Comparison of ENCODE assay signal across 8 cellular contexts in the genomic region with DNA sequence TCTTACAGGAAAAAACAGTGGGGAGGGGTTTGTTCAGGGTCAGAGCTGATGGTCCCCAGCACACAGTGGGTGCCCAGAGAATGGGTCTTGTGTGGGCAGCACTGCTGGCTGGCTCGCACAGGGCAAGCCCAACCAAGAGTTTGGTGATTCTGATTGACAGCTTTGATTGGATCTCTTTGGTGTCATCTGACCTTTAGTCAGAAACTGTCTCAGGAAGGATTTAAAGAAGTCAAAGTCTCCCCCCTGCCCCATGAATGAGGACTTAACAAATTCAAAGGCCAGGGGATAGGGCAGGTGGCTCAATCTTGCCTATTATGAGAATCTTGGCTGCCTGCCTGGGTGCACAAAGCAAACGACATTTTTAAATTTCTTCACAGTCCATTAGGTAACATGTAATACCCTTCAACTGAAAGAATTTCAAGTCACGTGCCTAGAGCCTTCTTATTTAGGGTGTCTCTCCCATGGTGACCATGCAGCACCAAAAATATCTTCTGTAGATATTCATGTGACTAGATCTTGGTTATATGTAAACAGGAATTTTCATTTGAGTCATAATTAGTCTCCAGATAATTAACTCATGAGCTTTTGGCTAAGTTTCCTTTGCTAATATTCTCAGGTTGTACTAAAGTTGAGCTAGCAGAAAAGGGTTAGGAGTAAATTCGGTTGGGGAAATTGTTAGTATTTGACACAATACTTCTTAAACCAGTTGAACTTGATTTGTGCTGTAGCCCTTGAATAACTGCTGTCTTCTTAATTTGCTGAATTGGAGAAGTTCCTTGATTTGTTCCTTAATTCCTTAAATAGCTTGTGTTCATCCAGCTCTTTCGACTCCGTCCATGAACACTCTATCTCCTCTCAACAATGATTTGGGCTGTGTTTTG. TPM values are rescaled to one million over a fixed set of nuclear protein-coding genes. Genes with fewer than 3 reads are reported as not detected.
DNase-seq lines count a peak whose midpoint lies in the region; ATAC-seq and TF ChIP-seq lines count a peak whose summit lies in the region.

No MANE protein-coding gene starts in this region.

- H3K4me1 ChIP-seq in right cardiac atrium (ENCODE audit: control insufficient read depth, insufficient read depth, low read length) (peaks cover 6% of the 10 kb centered on the region), upper lobe of right lung (peaks cover 14% of the 10 kb centered on the region)

- 36% methylated on average over 6 of the region's 6 CpGs for WGBS in right cardiac atrium

- TF ChIP-seq CTCF in upper lobe of right lung (IDR thresholded peaks at IDR 0.05), result no peak

- H3K36me3 ChIP-seq in upper lobe of right lung, result no peaks in the 10 kb centered on the region

- H3K9me3 ChIP-seq in right cardiac atrium (ENCODE audit: control insufficient read depth, low read length) (no peaks in the 10 kb centered on the region), upper lobe of right lung (no peaks in the 10 kb centered on the region)

- H3K27me3 ChIP-seq in right cardiac atrium (ENCODE audit: control insufficient read depth, insufficient read depth) (no peaks in the 10 kb centered on the region), upper lobe of right lung (no peaks in the 10 kb centered on the region)

- peak; percentile 45 to 55 for ATAC-seq in right cardiac atrium
- peak; percentile 64 for ATAC-seq in upper lobe of right lung
- ATAC-seq in HG03432 (IDR thresholded peaks at IDR 0.05; ENCODE audit: unreplicated experiment), result no peak

- intact Hi-C loops in right cardiac atrium (cut with DNase I) (loop anchor here in 1 of 4 donors (10.0 kb wide), 1 partner anchor 47 kb away; no protein-coding TSS in a partner anchor), upper lobe of right lung (cut with DNase I) (no loop called here)

- no peak overlapping the region for H3K4me3 ChIP-seq in right cardiac atrium (ENCODE audit: low read length)
- H3K4me3 ChIP-seq in upper lobe of right lung, result no peak overlapping the region

- peak overlapping the region; percentile 74 for H3K27ac ChIP-seq in right cardiac atrium (ENCODE audit: low read length)
- peak overlapping the region; percentile 86 for H3K27ac ChIP-seq in upper lobe of right lung

- DNase-seq in NCI-H82 (lab: John Stamatoyannopoulos, UW) (peak; percentile 38), NCI-H82 treated with DMSO at 0.1 percent for 48 hours (lab: John Stamatoyannopoulos, UW; ENCODE audit: unreplicated experiment) (no peak), SHP77 (lab: John Stamatoyannopoulos, UW) (peak; percentile 53 to 73), right cardiac atrium (peak in 1 of 3 donors; percentile 38), upper lobe of right lung (no peak), COLO829 (ENCODE audit: low spot score) (no peak)
- DNase-seq in activated naive CD4-positive, alpha-beta T cell (lab: John Stamatoyannopoulos, UW), result no peak

RNA-seq across cellular contexts. Expression of gene HECTD1, which starts 54.5 kb away (rescaled TPM):
- 100 to 1,000 TPM; 122 to 159 (median 141) TPM for total RNA-seq in right cardiac atrium
- 67.3 TPM for polyA plus RNA-seq in right cardiac atrium
- 161 TPM for total RNA-seq in upper lobe of right lung

Comparison
In these comparisons a context has a peak if more than half of its experiments do, and no peak if none do; other contexts are left out.
1. DNase-seq: peak in NCI-H82 (single experiment) and SHP77 (2 of 2); none in NCI-H82 treated with DMSO at 0.1 percent for 48 hours (single experiment), upper lobe of right lung (single experiment), activated naive CD4-positive, alpha-beta T cell (0 of 4) and COLO829 (single experiment).